14 cellular contexts compared by ENCODE assay signal in the genomic region with DNA sequence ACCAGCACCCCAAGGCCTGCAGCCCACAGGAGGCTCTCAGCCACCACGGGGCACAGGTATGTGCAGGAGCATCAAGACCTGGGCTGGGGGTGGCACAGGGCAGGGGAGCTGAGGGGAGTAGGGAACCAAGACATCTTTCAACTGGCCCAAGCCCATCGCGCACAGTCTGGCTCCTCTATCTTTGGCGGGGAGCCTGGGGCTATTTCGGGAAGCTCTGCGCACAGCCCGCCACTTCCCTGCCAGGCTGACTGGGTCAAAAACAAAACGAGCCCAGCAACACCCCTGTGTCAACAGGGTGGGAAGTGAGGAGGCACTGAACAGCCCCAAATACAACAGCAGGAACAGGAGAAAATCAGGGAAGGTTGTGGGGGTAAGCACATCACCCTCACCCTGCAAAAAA.
DNase-seq lines count a peak whose midpoint lies in the region; ATAC-seq and TF ChIP-seq lines count a peak whose summit lies in the region.
"Had no signal": no experiment of that assay in that cellular context is flagged by ENCODE, and none has a peak within 500 bp of the region (broad histone marks: within the 10 kb centered on the region; RNA-seq: fewer than 3 reads in every experiment).

No MANE protein-coding gene starts in this region.

- DNase-seq in CD1c-positive myeloid dendritic cell (ENCODE audit: extremely low spot score) (peak; percentile 22), hippocampal formation (lab: John Stamatoyannopoulos, UW) (peak; percentile 62 to 64), sigmoid colon (peak; percentile 84), AG08395 (ENCODE audit: low spot score) (no peak), NCI-H2227 treated with DMSO at 0.1 percent for 48 hours (lab: John Stamatoyannopoulos, UW) (no peak)
- no peak for DNase-seq in central memory CD8-positive, alpha-beta T cell (ENCODE audit: low spot score in 2 of 2)
- no peak for DNase-seq in stimulated activated CD4-positive, alpha-beta T cell treated with anti-CD3 and anti-CD28 coated beads, Interleukin-15, amount 100 ng/mL, for 24 hours
- DNase-seq: activated CD4-positive, alpha-beta T cell treated with anti-CD3 and anti-CD28 coated beads for 36 hours; NCI-H1930; upper lobe of right lung had no signal

- H3K4me1 Mint-ChIP-seq in central memory CD8-positive, alpha-beta T cell, result peaks cover 29% of the 10 kb centered on the region

- peak overlapping the region; percentile 69 to 89 (median 80) for H3K27ac ChIP-seq in sigmoid colon
- H3K27ac ChIP-seq: cardiac muscle cell, KMS-11, upper lobe of right lung had no signal

- intact Hi-C loops in sigmoid colon (cut with DNase I), result no loop called here

- no peak for ATAC-seq in central memory CD8-positive, alpha-beta T cell (replicated peaks; ENCODE audit: extremely low read depth, poor library complexity, severe bottlenecking)
- ATAC-seq in HG03196 (IDR thresholded peaks at IDR 0.05; ENCODE audit: unreplicated experiment), result no peak
- ATAC-seq: upper lobe of right lung had no signal

- no peaks in the 10 kb centered on the region for H3K9me3 Mint-ChIP-seq in central memory CD8-positive, alpha-beta T cell

- H3K36me3 ChIP-seq in sigmoid colon, result no peaks in the 10 kb centered on the region
- H3K36me3 ChIP-seq: cardiac muscle cell, upper lobe of right lung had no signal

- no peaks in the 10 kb centered on the region for H3K27me3 ChIP-seq in sigmoid colon
- H3K27me3 ChIP-seq: cardiac muscle cell, upper lobe of right lung had no signal

- H3K9me3 ChIP-seq in sigmoid colon, result no peaks in the 10 kb centered on the region
- H3K9me3 ChIP-seq: upper lobe of right lung had no signal

- 68 to 76% methylated on average over 8 of the region's 8 CpGs for WGBS in sigmoid colon, 2 donors

- no peak for TF ChIP-seq POLR2A in sigmoid colon (IDR thresholded peaks at IDR 0.05)

- no peak overlapping the region for H3K4me3 Mint-ChIP-seq in central memory CD8-positive, alpha-beta T cell
- H3K4me3 Mint-ChIP-seq: activated CD4-positive, alpha-beta T cell treated with anti-CD3 and anti-CD28 coated beads for 36 hours had no signal

- H3K36me3 Mint-ChIP-seq in central memory CD8-positive, alpha-beta T cell (ENCODE audit: insufficient read depth), result peaks cover 3% of the 10 kb centered on the region

- no peak for TF ChIP-seq EP300 in sigmoid colon (IDR thresholded peaks at IDR 0.05)

- no peak for TF ChIP-seq CTCF in sigmoid colon (IDR thresholded peaks at IDR 0.05)

- H3K4me3 ChIP-seq in sigmoid colon, result no peak overlapping the region
- H3K4me3 ChIP-seq: cardiac muscle cell, upper lobe of right lung had no signal

- H3K27ac Mint-ChIP-seq in central memory CD8-positive, alpha-beta T cell (ENCODE audit: low read depth), result peak overlapping the region; percentile 29
- H3K27ac Mint-ChIP-seq: activated CD4-positive, alpha-beta T cell treated with anti-CD3 and anti-CD28 coated beads for 36 hours; progenitor cell of endocrine pancreas had no signal

- no peaks in the 10 kb centered on the region for H3K27me3 Mint-ChIP-seq in central memory CD8-positive, alpha-beta T cell
- H3K27me3 Mint-ChIP-seq: activated CD4-positive, alpha-beta T cell treated with anti-CD3 and anti-CD28 coated beads for 36 hours had no signal

- peaks cover 0 to 71% (median 67%) of the 10 kb centered on the region in 4 donors for H3K4me1 ChIP-seq in sigmoid colon

Comparison
In these comparisons a context has a peak if more than half of its experiments do, and no peak if none do; other contexts are left out.
1. DNase-seq: peak in CD1c-positive myeloid dendritic cell (single experiment), hippocampal formation (2 of 2) and sigmoid colon (single experiment); none in central memory CD8-positive, alpha-beta T cell (0 of 2), AG08395 (single experiment), NCI-H2227 treated with DMSO at 0.1 percent for 48 hours (single experiment) and stimulated activated CD4-positive, alpha-beta T cell treated with anti-CD3 and anti-CD28 coated beads, Interleukin-15, amount 100 ng/mL, for 24 hours (single experiment).